17 cellular contexts compared by ENCODE assay signal in the genomic region with DNA sequence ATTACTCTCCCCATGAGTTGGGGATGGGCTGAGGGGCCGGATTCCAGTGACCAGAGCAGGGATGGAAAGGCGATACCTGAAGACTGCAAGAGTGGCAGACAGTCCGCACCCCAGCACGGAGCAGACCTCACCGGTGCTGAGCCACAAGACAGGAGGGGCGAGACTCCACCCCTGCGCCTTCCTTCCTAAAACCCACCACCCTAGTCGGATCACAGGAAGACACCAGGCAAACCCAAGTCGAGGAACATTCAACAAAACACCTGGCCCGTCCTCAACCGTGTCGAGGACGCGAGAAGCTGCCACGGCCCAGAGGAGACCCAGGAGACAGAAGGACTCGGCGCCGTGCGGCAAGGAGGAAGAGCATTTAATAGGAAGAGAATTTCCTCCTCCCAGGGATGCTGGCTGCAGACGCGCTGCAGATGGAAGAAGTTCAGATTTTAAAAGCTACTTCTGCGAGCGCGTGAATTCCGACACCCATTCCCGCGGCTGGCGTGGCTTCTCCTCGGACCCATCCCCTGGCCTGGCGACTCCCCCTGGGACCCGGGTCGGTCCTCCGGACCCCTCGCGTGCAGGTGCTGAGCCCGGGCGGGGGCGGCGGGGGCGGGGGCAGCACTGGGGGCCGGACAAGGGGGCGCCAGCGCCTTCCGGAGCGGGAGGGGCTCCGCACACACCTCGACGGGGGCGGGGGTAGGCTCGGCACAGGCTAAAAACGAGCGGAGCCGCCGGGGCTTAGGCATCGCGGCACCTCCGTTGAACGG. TPM values are rescaled to one million over a fixed set of nuclear protein-coding genes. Genes with fewer than 3 reads are reported as not detected.
A peak's percentile ranks its signal among the peaks of the same experiment; 100 is the strongest.
DNase-seq lines count a peak whose midpoint lies in the region; ATAC-seq and TF ChIP-seq lines count a peak whose summit lies in the region.
"Had no signal": no experiment of that assay in that cellular context is flagged by ENCODE, and none has a peak within 500 bp of the region (broad histone marks: within the 10 kb centered on the region; RNA-seq: fewer than 3 reads in every experiment).

No MANE protein-coding gene starts in this region.

- intact Hi-C loops in testis (cut with DNase I; ENCODE audit: low total_unique reads), result no loop called here

- CTCF ChIA-PET in activated CD8-positive, alpha-beta T cell treated with anti-CD3 and anti-CD28 coated beads, Interleukin-2, amount 10 ng/mL, durations not matched to agents 7 days and 5 days (lab: Charles Lee), result no interaction called here

- WGBS in testis, 2 donors, result 18 to 26% methylated on average over 12 to 58 of the region's 58 CpGs

- TF ChIP-seq POLR2A in testis (IDR thresholded peaks at IDR 0.05), result no peak

- no peak for DNase-seq in activated naive CD4-positive, alpha-beta T cell treated with Interleukin-2 at 50 U/mL for 16 hours
- DNase-seq in activated CD8-positive, alpha-beta T cell treated with anti-CD3 and anti-CD28 coated beads, Interleukin-2, amount 10 ng/mL, durations not matched to agents 7 days and 5 days, result no peak
- no peak for DNase-seq in testis
- no peak for DNase-seq in stimulated activated CD4-positive, alpha-beta T cell treated with anti-CD3 and anti-CD28 coated beads, Interleukin-2, amount 100 ng/mL, for 24 hours
- DNase-seq: left cardiac atrium, mucosa of descending colon, NCI-H2081, NCI-H82, spleen had no signal

- peak overlapping the region; percentile 58 for H3K4me3 Mint-ChIP-seq in activated naive CD4-positive, alpha-beta T cell treated with anti-CD3 and anti-CD28 coated beads, Interleukin-2, amount 50 U/mL, for 24 hours
- peak overlapping the region; percentile 28 for H3K4me3 Mint-ChIP-seq in activated CD8-positive, alpha-beta T cell treated with anti-CD3 and anti-CD28 coated beads, Interleukin-2, amount 10 ng/mL, durations not matched to agents 7 days and 5 days

- TF ChIP-seq CTCF in testis (IDR thresholded peaks at IDR 0.05), result no peak

- peaks cover 65% of the 10 kb centered on the region for H3K27me3 ChIP-seq in iPS-18a (ENCODE audit: control insufficient read depth, insufficient read depth, low read length)
- no peaks in the 10 kb centered on the region for H3K27me3 ChIP-seq in testis

- no peak for ATAC-seq in activated CD8-positive, alpha-beta T cell treated with anti-CD3 and anti-CD28 coated beads, Interleukin-2, amount 10 ng/mL, durations not matched to agents 7 days and 5 days
- ATAC-seq in GM21515 (IDR thresholded peaks at IDR 0.05; ENCODE audit: unreplicated experiment), result no peak
- ATAC-seq in GM18867 (IDR thresholded peaks at IDR 0.05; ENCODE audit: unreplicated experiment), result no peak
- ATAC-seq: left cardiac atrium had no signal

- H3K4me3 ChIP-seq in iPS-18a (ENCODE audit: low read length), result peak overlapping the region; percentile 11
- peak overlapping the region; percentile 26 to 45 for H3K4me3 ChIP-seq in testis
- H3K4me3 ChIP-seq: mucosa of descending colon had no signal

- H3K9me3 ChIP-seq in iPS-18a (ENCODE audit: control insufficient read depth, low read depth, low read length) (no peaks in the 10 kb centered on the region), testis (no peaks in the 10 kb centered on the region)
- H3K9me3 ChIP-seq: mucosa of descending colon, spleen had no signal

- H3K27ac Mint-ChIP-seq in activated naive CD4-positive, alpha-beta T cell treated with anti-CD3 and anti-CD28 coated beads, Interleukin-2, amount 50 U/mL, for 24 hours, result no peak overlapping the region
- H3K27ac Mint-ChIP-seq in activated CD8-positive, alpha-beta T cell treated with anti-CD3 and anti-CD28 coated beads, Interleukin-2, amount 10 ng/mL, durations not matched to agents 7 days and 5 days, result no peak overlapping the region

- peaks cover 6% of the 10 kb centered on the region for H3K4me1 Mint-ChIP-seq in activated naive CD4-positive, alpha-beta T cell treated with anti-CD3 and anti-CD28 coated beads, Interleukin-2, amount 50 U/mL, for 24 hours
- peaks cover 30% of the 10 kb centered on the region for H3K4me1 Mint-ChIP-seq in activated CD8-positive, alpha-beta T cell treated with anti-CD3 and anti-CD28 coated beads, Interleukin-2, amount 10 ng/mL, durations not matched to agents 7 days and 5 days (ENCODE audit: low read depth)

- no peaks in the 10 kb centered on the region for H3K36me3 Mint-ChIP-seq in activated naive CD4-positive, alpha-beta T cell treated with anti-CD3 and anti-CD28 coated beads, Interleukin-2, amount 50 U/mL, for 24 hours
- peaks cover 2% of the 10 kb centered on the region for H3K36me3 Mint-ChIP-seq in activated CD8-positive, alpha-beta T cell treated with anti-CD3 and anti-CD28 coated beads, Interleukin-2, amount 10 ng/mL, durations not matched to agents 7 days and 5 days (ENCODE audit: low read depth)

- no peaks in the 10 kb centered on the region for H3K9me3 Mint-ChIP-seq in activated naive CD4-positive, alpha-beta T cell treated with anti-CD3 and anti-CD28 coated beads, Interleukin-2, amount 50 U/mL, for 24 hours
- no peaks in the 10 kb centered on the region for H3K9me3 Mint-ChIP-seq in activated CD8-positive, alpha-beta T cell treated with anti-CD3 and anti-CD28 coated beads, Interleukin-2, amount 10 ng/mL, durations not matched to agents 7 days and 5 days (ENCODE audit: insufficient read depth)

- H3K36me3 ChIP-seq in iPS-18a (ENCODE audit: control insufficient read depth, low read depth, low read length), result no peaks in the 10 kb centered on the region
- H3K36me3 ChIP-seq in testis (ENCODE audit: low read depth, missing control alignments), result no peaks in the 10 kb centered on the region
- H3K36me3 ChIP-seq: spleen had no signal

- H3K27ac ChIP-seq in iPS-18a (ENCODE audit: low read length) (no peak overlapping the region), testis (no peak overlapping the region)
- H3K27ac ChIP-seq: spleen, VCaP had no signal

- POLR2A ChIA-PET in activated CD8-positive, alpha-beta T cell treated with anti-CD3 and anti-CD28 coated beads, Interleukin-2, amount 10 ng/mL, durations not matched to agents 7 days and 5 days (lab: Charles Lee), result no interaction called here

- peaks cover 9% of the 10 kb centered on the region for H3K4me1 ChIP-seq in iPS-18a (ENCODE audit: control insufficient read depth, low read depth, low read length)
- peaks cover 4% of the 10 kb centered on the region for H3K4me1 ChIP-seq in testis

- no peak overlapping the region for H3K9ac ChIP-seq in iPS-18a (ENCODE audit: low read length)

- peaks cover 34% of the 10 kb centered on the region for H3K27me3 Mint-ChIP-seq in activated naive CD4-positive, alpha-beta T cell treated with anti-CD3 and anti-CD28 coated beads, Interleukin-2, amount 50 U/mL, for 24 hours
- H3K27me3 Mint-ChIP-seq in activated CD8-positive, alpha-beta T cell treated with anti-CD3 and anti-CD28 coated beads, Interleukin-2, amount 10 ng/mL, durations not matched to agents 7 days and 5 days (ENCODE audit: low read depth), result peaks cover 44% of the 10 kb centered on the region

RNA-seq across cellular contexts. Expression of a gene that starts 0.6 kb away (rescaled TPM):
- total RNA-seq in activated CD8-positive, alpha-beta T cell treated with anti-CD3 and anti-CD28 coated beads, Interleukin-2, amount 10 ng/mL, durations not matched to agents 7 days and 5 days, result not detected
- 10 to 100 TPM; 17.2 to 18.6 TPM for total RNA-seq in testis
- 5.3 TPM for polyA plus RNA-seq in testis (ENCODE audit: insufficient read depth, low read depth, low replicate concordance)
- total RNA-seq: epithelial cell of proximal tubule, left cardiac atrium, mucosa of descending colon had no signal
- polyA plus RNA-seq: adipose tissue, AG04450 had no signal

RNA-seq across cellular contexts. Expression of a gene that starts 8.2 kb away (rescaled TPM):
- total RNA-seq in activated CD8-positive, alpha-beta T cell treated with anti-CD3 and anti-CD28 coated beads, Interleukin-2, amount 10 ng/mL, durations not matched to agents 7 days and 5 days, result not detected
- total RNA-seq in testis, result 1 to 10 TPM; 2.2 to 3.5 TPM
- polyA plus RNA-seq in testis (ENCODE audit: insufficient read depth, low read depth, low replicate concordance), result 1.5 TPM
- total RNA-seq: epithelial cell of proximal tubule had no signal
- polyA plus RNA-seq: AG04450 had no signal

RNA-seq across cellular contexts. Expression of a gene that starts 47.2 kb away (rescaled TPM):
- 10 to 100 TPM; 69.9 to 75.5 TPM for total RNA-seq in activated CD8-positive, alpha-beta T cell treated with anti-CD3 and anti-CD28 coated beads, Interleukin-2, amount 10 ng/mL, durations not matched to agents 7 days and 5 days
- 10 to 100 TPM; 12.8 to 14.6 TPM for total RNA-seq in testis
- 3.5 TPM for polyA plus RNA-seq in testis (ENCODE audit: insufficient read depth, low read depth, low replicate concordance)

Comparison
In these comparisons a context has a peak if more than half of its experiments do, and no peak if none do; other contexts are left out.
1. RNA of a gene that starts 0.6 kb away (total RNA-seq): 17.2 to 18.6 TPM in testis; not detected in activated CD8-positive, alpha-beta T cell treated with anti-CD3 and anti-CD28 coated beads, Interleukin-2, amount 10 ng/mL, durations not matched to agents 7 days and 5 days; every median in the first group is over 10 times any median in the second.
2. RNA of a gene that starts 47.2 kb away (total RNA-seq): 69.9 to 75.5 TPM in activated CD8-positive, alpha-beta T cell treated with anti-CD3 and anti-CD28 coated beads, Interleukin-2, amount 10 ng/mL, durations not matched to agents 7 days and 5 days; 12.8 to 14.6 TPM in testis; every median in the first group is over 4 times any median in the second.